ENCODE assay signal across 9 cellular contexts in the genomic region with DNA sequence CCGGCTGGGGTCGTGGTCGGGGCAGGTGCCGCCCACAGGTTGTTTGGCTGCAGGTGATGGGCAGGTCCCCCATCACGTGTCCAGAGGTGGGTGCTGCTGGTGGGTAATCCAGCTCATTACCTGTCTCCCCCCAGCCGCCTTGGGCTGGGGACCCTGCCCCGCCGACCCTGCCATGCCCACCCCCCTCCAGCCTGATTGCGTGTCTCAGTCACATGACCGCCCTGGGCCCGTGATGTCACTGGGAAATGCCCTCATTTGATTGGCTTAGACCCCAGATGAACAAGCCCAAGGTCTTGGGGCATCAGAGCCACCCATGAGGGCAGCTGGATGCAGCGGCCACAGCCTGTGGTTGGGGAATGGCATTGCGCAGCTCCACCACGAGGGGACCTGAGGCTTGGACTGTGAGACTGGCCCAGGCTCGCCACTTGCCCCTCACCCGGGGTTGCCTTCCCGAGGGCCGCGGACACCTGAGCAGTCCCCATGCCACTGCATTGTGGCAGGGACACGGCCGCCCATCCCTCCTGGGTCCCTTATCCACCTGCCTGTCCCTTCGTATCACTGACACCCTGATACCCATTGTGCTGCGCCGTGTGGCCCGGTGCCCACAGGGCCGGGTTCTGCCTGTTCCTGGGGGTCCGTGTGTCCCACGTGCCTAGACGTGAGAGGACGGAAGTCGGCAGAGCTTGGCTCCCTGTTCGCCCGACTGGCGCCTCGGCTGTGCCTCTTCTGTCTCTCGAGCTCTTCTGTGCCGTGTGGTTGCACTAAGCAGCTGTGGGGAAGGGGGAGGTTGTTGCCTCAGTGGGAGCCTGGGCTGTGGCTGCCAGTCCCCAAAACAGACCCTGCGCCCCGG.
DNase-seq lines count a peak whose midpoint lies in the region; ATAC-seq and TF ChIP-seq lines count a peak whose summit lies in the region.
"Had no signal": no experiment of that assay in that cellular context is flagged by ENCODE, and none has a peak within 500 bp of the region (broad histone marks: within the 10 kb centered on the region; RNA-seq: fewer than 3 reads in every experiment).

No MANE protein-coding gene starts in this region.

- H3K14ac ChIP-seq in trophoblast cell (ENCODE audit: low read length): no peak overlapping the region

- TF ChIP-seq POLR2A in NB4 (IDR thresholded peaks at IDR 0.05; ENCODE audit: extremely low read depth, insufficient read length) (no peak), Peyer's patch (IDR thresholded peaks at IDR 0.05) (no peak)

- ATAC-seq in GM23338: peak; percentile 32

- peaks cover 13% of the 10 kb centered on the region; the same call in 1 of the 2 replicates for H3K79me2 ChIP-seq in GM23338 (replicated peaks; ENCODE audit: insufficient read depth)
- H3K79me2 ChIP-seq in trophoblast cell (ENCODE audit: control insufficient read depth, insufficient read depth, low read length, poor library complexity): no peaks in the 10 kb centered on the region

- H3K9me3 ChIP-seq in trophoblast cell (ENCODE audit: insufficient read depth, low read depth, low read length) (peaks cover 5% of the 10 kb centered on the region), Peyer's patch (no peaks in the 10 kb centered on the region)

- no peak overlapping the region for H3K4me2 ChIP-seq in GM23338
- H3K4me2 ChIP-seq in trophoblast cell (ENCODE audit: low read length): no peak overlapping the region

- no peak overlapping the region for H3K18ac ChIP-seq in trophoblast cell (ENCODE audit: low read length)

- DNase-seq in GM23338 (ENCODE audit: low spot score): no peak
- DNase-seq in NB4 (ENCODE audit: low read depth): no peak
- no peak for DNase-seq in trophoblast cell
- no peak for DNase-seq in Peyer's patch
- no peak for DNase-seq in NCI-H1694 (lab: John Stamatoyannopoulos, UW)
- DNase-seq in COLO829 (ENCODE audit: low spot score): no peak
- DNase-seq: activated effector memory CD4-positive, alpha-beta T cell treated with anti-CD3 and anti-CD28 coated beads, Interleukin-2, amount 50 U/mL, for 16 hours; effector memory CD4-positive, alpha-beta T cell had no signal

- H3K4me1 ChIP-seq in GM23338 (ENCODE audit: insufficient read depth): peaks cover 6% of the 10 kb centered on the region
- H3K4me1 ChIP-seq in trophoblast cell (ENCODE audit: control insufficient read depth in 1 of 2, insufficient read depth in 2 of 2, low read length in 2 of 2): peaks cover 0 to 5% of the 10 kb centered on the region in 2 experiments
- H3K4me1 ChIP-seq in Peyer's patch: peaks cover 0 to 15% (median 4%) of the 10 kb centered on the region in 4 donors

- no peak overlapping the region for H4K91ac ChIP-seq in trophoblast cell (ENCODE audit: low read depth, low read length)

- H3K4me3 ChIP-seq in GM23338 (no peak overlapping the region), NB4 (ENCODE audit: low read depth, low read length) (peak overlapping the region; percentile 16), trophoblast cell (ENCODE audit: low read depth, low read length) (peak overlapping the region; percentile 30), Peyer's patch (peak overlapping the region in 1 of 4 donors; percentile 0)

- H3K27me3 Mint-ChIP-seq in GM23338 (ENCODE audit: insufficient read depth, low read depth, poor library complexity): peaks cover 10% of the 10 kb centered on the region
- peaks cover 48% of the 10 kb centered on the region for H3K27me3 Mint-ChIP-seq in dendritic cell treated with granulocyte-macrophage colony-stimulating factor and Interleukin-4, amounts not matched to agents 40 ng/mL and 50 ng/mL, for 4 days

- no peak overlapping the region for H3K23ac ChIP-seq in trophoblast cell (ENCODE audit: low read length)

- TF ChIP-seq CTCF in GM23338 (conservative IDR thresholded peaks at IDR 0.05; ENCODE audit: low read depth in 2 of 2) (no peak), NB4 (IDR thresholded peaks at IDR 0.05; ENCODE audit: low read depth, low read length) (no peak), Peyer's patch (IDR thresholded peaks at IDR 0.05) (no peak)

- peaks cover 7% of the 10 kb centered on the region for H3K9me3 Mint-ChIP-seq in GM23338
- H3K9me3 Mint-ChIP-seq in dendritic cell treated with granulocyte-macrophage colony-stimulating factor and Interleukin-4, amounts not matched to agents 40 ng/mL and 50 ng/mL, for 4 days: peaks cover 6% of the 10 kb centered on the region

- H2BK120ac ChIP-seq in trophoblast cell (ENCODE audit: insufficient read depth, low read length, poor library complexity): no peak overlapping the region

- WGBS in trophoblast cell (ENCODE audit: extremely low coverage, insufficient coverage, insufficient read length): no CpG with 5 or more reads among the region's 39 CpGs

- H2AFZ ChIP-seq in GM23338 (no peak overlapping the region), trophoblast cell (ENCODE audit: insufficient read depth, low read length, poor library complexity) (no peak overlapping the region)

- H3K27ac ChIP-seq in GM23338 (ENCODE audit: low read depth): no peak overlapping the region
- no peak overlapping the region for H3K27ac ChIP-seq in trophoblast cell (ENCODE audit: low read depth, low read length)
- H3K27ac ChIP-seq in Peyer's patch: peak overlapping the region in 1 of 4 donors; percentile 39

- peaks cover 17% of the 10 kb centered on the region for H3K4me1 Mint-ChIP-seq in GM23338
- peaks cover 24% of the 10 kb centered on the region for H3K4me1 Mint-ChIP-seq in dendritic cell treated with granulocyte-macrophage colony-stimulating factor and Interleukin-4, amounts not matched to agents 40 ng/mL and 50 ng/mL, for 4 days (ENCODE audit: low read depth)

- no peaks in the 10 kb centered on the region for H3K9me2 ChIP-seq in GM23338 (ENCODE audit: insufficient read depth)

- no peak overlapping the region for H2BK5ac ChIP-seq in trophoblast cell (ENCODE audit: low read depth, low read length, poor library complexity)

- no peak overlapping the region for H3K4ac ChIP-seq in trophoblast cell (ENCODE audit: low read depth, low read length)

- no peaks in the 10 kb centered on the region for H3K36me3 ChIP-seq in GM23338 (ENCODE audit: insufficient read depth)
- H3K36me3 ChIP-seq in trophoblast cell (ENCODE audit: control insufficient read depth in 1 of 2, insufficient read depth in 2 of 2, low read length in 2 of 2): peaks cover 18 to 20% of the 10 kb centered on the region in 2 experiments
- no peaks in the 10 kb centered on the region for H3K36me3 ChIP-seq in Peyer's patch

- H4K12ac ChIP-seq in trophoblast cell (ENCODE audit: low read depth, low read length): no peak overlapping the region

- H2BK12ac ChIP-seq in trophoblast cell (ENCODE audit: low read length): no peak overlapping the region

- intact Hi-C loops in dendritic cell treated with granulocyte-macrophage colony-stimulating factor and Interleukin-4, amounts not matched to agents 40 ng/mL and 50 ng/mL, for 4 days (cut with micrococcal nuclease): no loop called here

- H3K27me3 ChIP-seq in GM23338 (ENCODE audit: insufficient read depth): no peaks in the 10 kb centered on the region
- no peaks in the 10 kb centered on the region for H3K27me3 ChIP-seq in trophoblast cell (ENCODE audit: insufficient read depth, low read length)
- H3K27me3 ChIP-seq in Peyer's patch: no peaks in the 10 kb centered on the region

- H4K20me1 ChIP-seq in GM23338 (replicated peaks; ENCODE audit: insufficient read depth): peaks cover 3% of the 10 kb centered on the region

- H3K4me3 Mint-ChIP-seq in GM23338: no peak overlapping the region
- H3K4me3 Mint-ChIP-seq in dendritic cell treated with granulocyte-macrophage colony-stimulating factor and Interleukin-4, amounts not matched to agents 40 ng/mL and 50 ng/mL, for 4 days: peak overlapping the region; percentile 57

- H3K9ac ChIP-seq in trophoblast cell (ENCODE audit: low read length): no peak overlapping the region

- H2AK5ac ChIP-seq in trophoblast cell (ENCODE audit: low read length): no peak overlapping the region

- H3K36me3 Mint-ChIP-seq in GM23338 (ENCODE audit: low read depth): peaks cover 7% of the 10 kb centered on the region; the same call in 2 of the 3 replicates
- H3K36me3 Mint-ChIP-seq in dendritic cell treated with granulocyte-macrophage colony-stimulating factor and Interleukin-4, amounts not matched to agents 40 ng/mL and 50 ng/mL, for 4 days (ENCODE audit: low read depth): no peaks in the 10 kb centered on the region

- H3K27ac Mint-ChIP-seq in GM23338: no peak overlapping the region; the same call in 1 of the 2 replicates
- peak overlapping the region; percentile 65 for H3K27ac Mint-ChIP-seq in dendritic cell treated with granulocyte-macrophage colony-stimulating factor and Interleukin-4, amounts not matched to agents 40 ng/mL and 50 ng/mL, for 4 days

- H3F3A ChIP-seq in GM23338 (replicated peaks; ENCODE audit: low read depth): 0 out of 2 replicates have a peak, but pooled peaks cover 4% of the 10 kb centered on the region

- H4K8ac ChIP-seq in trophoblast cell (ENCODE audit: low read depth, low read length): no peak overlapping the region

- no peaks in the 10 kb centered on the region for H3K79me1 ChIP-seq in trophoblast cell (ENCODE audit: low read length)

TF ChIP-seq in GM23338, 12 proteins besides CTCF, POLR2A, EP300 and RAD21:
- TF ChIP-seq CREB1 (CRISPR knock-in tag; IDR thresholded peaks at IDR 0.05; ENCODE audit: low read depth) (peak; percentile 34; the same call in 1 of the 2 replicates), JUNB (IDR thresholded peaks at IDR 0.05; ENCODE audit: unreplicated experiment) (no peak)
